ENCODE assay signal across 24 cellular contexts in genomic region chrX:47607091-47607490, GRCh38. TPM values are rescaled to one million over a fixed set of nuclear protein-coding genes. Genes with fewer than 3 reads are reported as not detected.
"Had no signal": no experiment of that assay in that cellular context is flagged by ENCODE, and none has a peak within 500 bp of the region (broad histone marks: within the 10 kb centered on the region; RNA-seq: fewer than 3 reads in every experiment).

No MANE protein-coding gene starts in this region.

- DNase-seq: activated CD4-positive, alpha-beta T cell treated with anti-CD3 and anti-CD28 coated beads for 4 hours; activated CD4-positive, alpha-beta T cell treated with anti-CD3 and anti-CD28 coated beads, Interleukin-2, amount 50 U/mL, for 4 hours; activated effector memory CD4-positive, alpha-beta T cell treated with anti-CD3 and anti-CD28 coated beads, Interleukin-2, amount 50 U/mL, for 16 hours; activated naive CD4-positive, alpha-beta T cell treated with anti-CD3 and anti-CD28 coated beads, Interleukin-2, amount 10 ng/mL, durations not matched to agents 7 days and 5 days; activated naive CD8-positive, alpha-beta T cell treated with anti-CD3 and anti-CD28 coated beads, Interleukin-2, amount 10 ng/mL, durations not matched to agents 7 days and 5 days; amygdala; central memory CD4-positive, alpha-beta T cell; dermis blood vessel endothelial cell; effector CD4-positive, alpha-beta T cell; hippocampal formation; kidney; left colon; natural killer cell; occipital lobe; right cardiac atrium; stimulated activated CD4-positive, alpha-beta T cell treated with anti-CD3 and anti-CD28 coated beads, Interleukin-12 subunit alpha, Interleukin-12 subunit beta, amount 100 ng/mL, for 4 hours; stimulated activated CD4-positive, alpha-beta T cell treated with anti-CD3 and anti-CD28 coated beads, Interleukin-4, amount 100 ng/mL, for 1 hour; stimulated activated naive CD8-positive, alpha-beta T cell treated with anti-CD3 and anti-CD28 coated beads, Interleukin-15, Interleukin-2, amounts not matched to agents 100 U/mL and 50 U/mL, for 24 hours; testis; trophoblast cell had no signal

- H3K9me3 ChIP-seq: breast epithelium, esophagus muscularis mucosa, testis had no signal

- H3K4me2 ChIP-seq: neural progenitor cell had no signal

- H3K36me3 ChIP-seq: breast epithelium, esophagus muscularis mucosa, neural progenitor cell had no signal

- H2AFZ ChIP-seq: neural progenitor cell had no signal

- ATAC-seq: left colon; natural killer cell; right cardiac atrium; stimulated activated naive CD8-positive, alpha-beta T cell treated with anti-CD3 and anti-CD28 coated beads, Interleukin-15, Interleukin-2, amounts not matched to agents 100 U/mL and 50 U/mL, for 24 hours had no signal

- H3K27me3 ChIP-seq: esophagus muscularis mucosa, neural progenitor cell, testis had no signal

- H3K27ac ChIP-seq: breast epithelium, esophagus muscularis mucosa, neural progenitor cell, testis had no signal

- H3K9ac ChIP-seq: neural progenitor cell had no signal

- H3K4me3 ChIP-seq: breast epithelium, esophagus muscularis mucosa, neural progenitor cell, testis had no signal

- H3K4me1 ChIP-seq: breast epithelium, esophagus muscularis mucosa, neural progenitor cell, testis had no signal

RNA-seq across cellular contexts. Expression of gene SYN1, which starts 12.6 kb away (rescaled TPM):
- total RNA-seq: breast epithelium, dermis blood vessel endothelial cell, skeletal muscle tissue had no signal
